In genomic region chr18:48592540-48592939, GRCh38 we compare ENCODE assay signal across 1 cellular context.
A peak's percentile ranks its signal among the peaks of the same experiment; 100 is the strongest.
TF ChIP-seq lines count a peak whose summit lies in the region.

No MANE protein-coding gene starts in this region.

TF ChIP-seq in K562, 482 proteins besides CTCF, POLR2A, EP300 and RAD21 (continued from another document):
- no peak for TF ChIP-seq ZNF124 (CRISPR knock-in tag; IDR thresholded peaks at IDR 0.05)
- TF ChIP-seq EZH2 (IDR thresholded peaks at IDR 0.05; ENCODE audit: borderline replicate concordance, low read depth, low read length), result no peak
- no peak for TF ChIP-seq MEF2A (IDR thresholded peaks at IDR 0.05; ENCODE audit: control insufficient read depth, low read depth, low read length)
- no peak for TF ChIP-seq BRF1 (IDR thresholded peaks at IDR 0.05; ENCODE audit: borderline replicate concordance, extremely low read depth, insufficient read length)
- no peak for TF ChIP-seq ZNF184 (CRISPR knock-in tag; IDR thresholded peaks at IDR 0.05)
- no peak for TF ChIP-seq MCM3 (IDR thresholded peaks at IDR 0.05)
- TF ChIP-seq TBL1XR1 (IDR thresholded peaks at IDR 0.05; ENCODE audit: low read length in 2 of 2), result no peak
- TF ChIP-seq PHF20 (IDR thresholded peaks at IDR 0.05; ENCODE audit: partially characterized antibody), result no peak
- no peak for TF ChIP-seq THRB (CRISPR knock-in tag; conservative IDR thresholded peaks at IDR 0.05)
- TF ChIP-seq KAT8 (IDR thresholded peaks at IDR 0.05; ENCODE audit: low read depth), result no peak
- no peak for TF ChIP-seq ZNF253 (CRISPR knock-in tag; conservative IDR thresholded peaks at IDR 0.05)
- TF ChIP-seq COPS2 (conservative IDR thresholded peaks at IDR 0.05), result no peak
- TF ChIP-seq RCOR1 (IDR thresholded peaks at IDR 0.05; ENCODE audit: borderline replicate concordance in 1 of 2, low read depth in 2 of 2, low read length in 2 of 2), result no peak
- TF ChIP-seq FOXA1 (IDR thresholded peaks at IDR 0.05; ENCODE audit: borderline replicate concordance), result no peak
- no peak for TF ChIP-seq ZNF436 (CRISPR knock-in tag; IDR thresholded peaks at IDR 0.05)
- TF ChIP-seq ZNF699 (CRISPR knock-in tag; IDR thresholded peaks at IDR 0.05; ENCODE audit: insufficient replicate concordance), result no peak
- TF ChIP-seq SMAD3 (CRISPR knock-in tag; conservative IDR thresholded peaks at IDR 0.05), result no peak
- TF ChIP-seq SAFB2 (IDR thresholded peaks at IDR 0.05; ENCODE audit: borderline replicate concordance, low read depth, low read length, severe bottlenecking), result no peak
- TF ChIP-seq ZNF79 (CRISPR knock-in tag; IDR thresholded peaks at IDR 0.05; ENCODE audit: low read depth), result no peak
- TF ChIP-seq ZBTB40 (IDR thresholded peaks at IDR 0.05), result no peak
- no peak for TF ChIP-seq ZBTB40 (CRISPR knock-in tag; IDR thresholded peaks at IDR 0.05)
- TF ChIP-seq SP2 (IDR thresholded peaks at IDR 0.05; ENCODE audit: extremely low read depth, low read depth, low read length, poor library complexity, severe bottlenecking), result no peak
- no peak for TF ChIP-seq TAF9B (IDR thresholded peaks at IDR 0.05; ENCODE audit: partially characterized antibody)
- no peak for TF ChIP-seq ZNF507 (tag; conservative IDR thresholded peaks at IDR 0.05)
- peak; percentile 86 for TF ChIP-seq CBFA2T2 (conservative IDR thresholded peaks at IDR 0.05)
- no peak for TF ChIP-seq HNRNPK (IDR thresholded peaks at IDR 0.05; ENCODE audit: low read depth, low read length, poor library complexity, severe bottlenecking)
- TF ChIP-seq ZNF830 (CRISPR knock-in tag; IDR thresholded peaks at IDR 0.05), result no peak
- TF ChIP-seq SUPT5H (IDR thresholded peaks at IDR 0.05), result no peak
- no peak for TF ChIP-seq CEBPG (CRISPR knock-in tag; IDR thresholded peaks at IDR 0.05)
- no peak for TF ChIP-seq CEBPG (tag; conservative IDR thresholded peaks at IDR 0.05 in 1 of 2, IDR thresholded peaks at IDR 0.05 in 1 of 2)
- TF ChIP-seq NFE2 (IDR thresholded peaks at IDR 0.05; ENCODE audit: low read depth), result peak; percentile 42; the same call in 1 of the 2 replicates
- no peak for TF ChIP-seq TAF1 (IDR thresholded peaks at IDR 0.05; ENCODE audit: control insufficient read depth, extremely low read depth, insufficient read depth, low read length, severe bottlenecking)
- TF ChIP-seq ZBTB2 (IDR thresholded peaks at IDR 0.05), result no peak
- no peak for TF ChIP-seq USF1 (CRISPR knock-in tag; IDR thresholded peaks at IDR 0.05)
